1 cellular context compared by ENCODE assay signal in genomic region chr2:226649871-226650660, GRCh38.
TF ChIP-seq lines count a peak whose summit lies in the region.

No MANE protein-coding gene starts in this region.

TF ChIP-seq in HepG2, 621 proteins besides CTCF, POLR2A, EP300 and RAD21 (continued from another document and continues in another):
- TF ChIP-seq ZNF142 (CRISPR knock-in tag; IDR thresholded peaks at IDR 0.05) (peak; percentile 85), SMAD9 (CRISPR knock-in tag; IDR thresholded peaks at IDR 0.05) (peak; percentile 58; the same call in 1 of the 2 replicates), ZFP36L2 (CRISPR knock-in tag; IDR thresholded peaks at IDR 0.05) (0 out of 2 replicates have a peak, but pooled peaks have one; percentile 78), NCOA2 (CRISPR knock-in tag; IDR thresholded peaks at IDR 0.05) (peak; percentile 86), NFKB2 (CRISPR knock-in tag; IDR thresholded peaks at IDR 0.05; ENCODE audit: borderline replicate concordance) (no peak), ETV6 (CRISPR knock-in tag; conservative IDR thresholded peaks at IDR 0.05) (0 out of 2 replicates have a peak, but pooled peaks have one; percentile 31), NFAT5 (CRISPR knock-in tag; IDR thresholded peaks at IDR 0.05) (peak; percentile 84; the same call in 1 of the 2 replicates), ZNF777 (CRISPR knock-in tag; IDR thresholded peaks at IDR 0.05) (no peak), FOXC1 (CRISPR knock-in tag; IDR thresholded peaks at IDR 0.05; ENCODE audit: borderline replicate concordance) (peak; percentile 75; the same call in 1 of the 2 replicates), RXRA (CRISPR knock-in tag; IDR thresholded peaks at IDR 0.05) (peak; percentile 76; the same call in 1 of the 2 replicates), HBP1 (CRISPR knock-in tag; IDR thresholded peaks at IDR 0.05; ENCODE audit: low read depth) (peak; percentile 84; the same call in 1 of the 2 replicates), ZNF644 (CRISPR knock-in tag; IDR thresholded peaks at IDR 0.05; ENCODE audit: low read depth) (peak; percentile 87), ZNF264 (CRISPR knock-in tag; IDR thresholded peaks at IDR 0.05) (0 out of 2 replicates have a peak, but pooled peaks have one; percentile 42), ZNF143 (CRISPR knock-in tag; IDR thresholded peaks at IDR 0.05) (peak; percentile 48; the same call in 1 of the 2 replicates), GLMP (CRISPR knock-in tag; IDR thresholded peaks at IDR 0.05; ENCODE audit: borderline replicate concordance) (no peak), ZNF274 (CRISPR knock-in tag; IDR thresholded peaks at IDR 0.05) (peak; percentile 79; the same call in 1 of the 2 replicates), AHDC1 (CRISPR knock-in tag; IDR thresholded peaks at IDR 0.05; ENCODE audit: borderline replicate concordance) (peak; percentile 99), ZNF543 (CRISPR knock-in tag; IDR thresholded peaks at IDR 0.05) (no peak; the same call in 1 of the 2 replicates), RORA (CRISPR knock-in tag; IDR thresholded peaks at IDR 0.05) (no peak), SATB2 (CRISPR knock-in tag; IDR thresholded peaks at IDR 0.05) (0 out of 2 replicates have a peak, but pooled peaks have one; percentile 49), ZNF251 (CRISPR knock-in tag; IDR thresholded peaks at IDR 0.05) (no peak), HMG20A (CRISPR knock-in tag; IDR thresholded peaks at IDR 0.05; ENCODE audit: borderline replicate concordance) (peak; percentile 89), KLF16 (CRISPR knock-in tag; IDR thresholded peaks at IDR 0.05) (peak in 1 of 2 experiments; percentile 68; a peak in 1 of 4 replicates), HNF4G (IDR thresholded peaks at IDR 0.05; ENCODE audit: borderline replicate concordance, low read depth, low read length) (no peak), HNF4G (CRISPR knock-in tag; IDR thresholded peaks at IDR 0.05; ENCODE audit: borderline replicate concordance, low read depth) (peak; percentile 70; the same call in 1 of the 2 replicates), ZNF564 (CRISPR knock-in tag; IDR thresholded peaks at IDR 0.05) (peak; percentile 74; the same call in 1 of the 2 replicates), TBP (CRISPR knock-in tag; IDR thresholded peaks at IDR 0.05) (no peak), ZSCAN20 (CRISPR knock-in tag; IDR thresholded peaks at IDR 0.05; ENCODE audit: borderline replicate concordance) (peak; percentile 70; the same call in 1 of the 2 replicates)
- TF ChIP-seq, protein P1, sequence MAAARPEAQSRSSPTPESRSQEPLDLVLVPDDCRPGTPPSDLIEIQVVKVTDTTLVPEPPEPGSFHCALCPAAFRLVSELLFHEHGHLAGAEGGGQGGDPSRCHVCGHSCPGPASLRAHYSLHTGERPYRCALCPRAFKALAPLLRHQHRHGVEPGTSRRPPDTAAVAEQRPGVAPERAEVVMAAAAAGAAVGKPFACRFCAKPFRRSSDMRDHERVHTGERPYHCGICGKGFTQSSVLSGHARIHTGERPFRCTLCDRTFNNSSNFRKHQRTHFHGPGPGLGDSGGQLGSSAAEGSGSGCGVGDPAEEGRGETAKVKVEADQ (CRISPR knock-in tag; IDR thresholded peaks at IDR 0.05; ENCODE audit: borderline replicate concordance): 0 out of 2 replicates have a peak, but pooled peaks have one; percentile 7
- TF ChIP-seq, protein P2, sequence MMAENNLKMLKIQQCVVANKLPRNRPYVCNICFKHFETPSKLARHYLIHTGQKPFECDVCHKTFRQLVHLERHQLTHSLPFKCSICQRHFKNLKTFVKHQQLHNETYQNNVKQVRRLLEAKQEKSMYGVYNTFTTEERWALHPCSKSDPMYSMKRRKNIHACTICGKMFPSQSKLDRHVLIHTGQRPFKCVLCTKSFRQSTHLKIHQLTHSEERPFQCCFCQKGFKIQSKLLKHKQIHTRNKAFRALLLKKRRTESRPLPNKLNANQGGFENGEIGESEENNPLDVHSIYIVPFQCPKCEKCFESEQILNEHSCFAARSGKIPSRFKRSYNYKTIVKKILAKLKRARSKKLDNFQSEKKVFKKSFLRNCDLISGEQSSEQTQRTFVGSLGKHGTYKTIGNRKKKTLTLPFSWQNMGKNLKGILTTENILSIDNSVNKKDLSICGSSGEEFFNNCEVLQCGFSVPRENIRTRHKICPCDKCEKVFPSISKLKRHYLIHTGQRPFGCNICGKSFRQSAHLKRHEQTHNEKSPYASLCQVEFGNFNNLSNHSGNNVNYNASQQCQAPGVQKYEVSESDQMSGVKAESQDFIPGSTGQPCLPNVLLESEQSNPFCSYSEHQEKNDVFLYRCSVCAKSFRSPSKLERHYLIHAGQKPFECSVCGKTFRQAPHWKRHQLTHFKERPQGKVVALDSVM (CRISPR knock-in tag; IDR thresholded peaks at IDR 0.05): no peak
